Comparison of ENCODE assay signal across 11 cellular contexts in the genomic region with DNA sequence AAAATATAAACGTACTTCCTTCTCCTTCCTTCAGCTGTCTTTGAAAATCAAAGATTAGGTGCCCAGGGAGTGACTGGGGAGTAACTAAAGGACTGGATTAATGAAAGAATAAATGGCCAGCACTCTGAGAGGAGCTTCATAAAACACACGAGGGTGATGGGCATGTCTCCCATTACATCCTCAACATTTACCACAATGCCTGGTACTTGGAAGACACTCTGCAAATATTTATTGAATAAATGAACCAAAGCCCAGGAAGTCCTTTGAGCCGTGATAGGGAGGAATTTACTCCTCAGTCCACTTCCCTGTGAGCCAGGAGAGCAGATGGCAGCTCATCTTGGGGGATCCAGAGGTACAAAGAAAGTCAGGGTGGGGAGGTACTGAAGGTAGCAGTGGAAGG.
"Had no signal": no experiment of that assay in that cellular context is flagged by ENCODE, and none has a peak within 500 bp of the region (broad histone marks: within the 10 kb centered on the region; RNA-seq: fewer than 3 reads in every experiment).

No MANE protein-coding gene starts in this region.

- DNase-seq: activated CD4-positive, alpha-beta T cell treated with anti-CD3 and anti-CD28 coated beads, Interleukin-2, amount 50 U/mL, for 4 hours; activated CD4-positive, CD25-positive, alpha-beta regulatory T cell treated with anti-CD3 and anti-CD28 coated beads, Interleukin-2, amount 50 U/mL, for 72 hours; activated gamma-delta T cell treated with Interleukin-2 at 50 U/mL for 16 hours; effector CD4-positive, alpha-beta T cell; heart left ventricle; kidney glomerular epithelial cell; left ventricle myocardium superior; occipital lobe; posterior cingulate gyrus; stimulated activated naive B cell treated with anti-CD40 and anti-IgM and Interleukin-4, amounts not matched to agents 10 μg/mL and 1 μg/mL and 100 μg/mL, for 72 hours; upper lobe of left lung had no signal
